In genomic region chr10:27709304-27709703, GRCh38 we compare ENCODE assay signal across 17 cellular contexts. TPM values are rescaled to one million over a fixed set of nuclear protein-coding genes. Genes with fewer than 3 reads are reported as not detected.
DNase-seq lines count a peak whose midpoint lies in the region; TF ChIP-seq lines count a peak whose summit lies in the region.
"Had no signal": no experiment of that assay in that cellular context is flagged by ENCODE, and none has a peak within 500 bp of the region (broad histone marks: within the 10 kb centered on the region; RNA-seq: fewer than 3 reads in every experiment).

No MANE protein-coding gene starts in this region.

- H3K27me3 ChIP-seq in Peyer's patch: no peaks in the 10 kb centered on the region

- H3K27me3 Mint-ChIP-seq in neural crest cell (ENCODE audit: low read depth): no peaks in the 10 kb centered on the region

- no peak overlapping the region for H3K27ac ChIP-seq in epithelial cell of prostate
- no peak overlapping the region for H3K27ac ChIP-seq in Peyer's patch

- H3K4me3 Mint-ChIP-seq in neural crest cell: no peak overlapping the region
- H3K4me3 Mint-ChIP-seq: CD4-positive, alpha-beta memory T cell; GM23338; H9 had no signal

- H3K9me3 Mint-ChIP-seq in neural crest cell: no peaks in the 10 kb centered on the region
- H3K9me3 Mint-ChIP-seq: CD4-positive, alpha-beta memory T cell; GM23338; H9 had no signal

- H3K4me1 ChIP-seq in Peyer's patch: no peaks in the 10 kb centered on the region

- DNase-seq in LNCaP clone FGC (ENCODE audit: low read depth) (peak; percentile 64), epithelial cell of prostate (ENCODE audit: low read depth, low spot score) (peak; percentile 12), neural crest cell (ENCODE audit: low read depth, low spot score) (no peak), NCI-H2227 (lab: John Stamatoyannopoulos, UW; ENCODE audit: unreplicated experiment) (no peak), Peyer's patch (no peak)
- no peak for DNase-seq in effector CD8-positive, alpha-beta T cell (lab: John Stamatoyannopoulos, UW)
- DNase-seq: C1 segment of cervical spinal cord; Calu3; CD4-positive, alpha-beta memory T cell; COR-L47; DMS53; DMS79 treated with DMSO at 0.1 percent for 48 hours; GF-D8; H9 had no signal

- H3K27ac Mint-ChIP-seq in neural crest cell (ENCODE audit: unreplicated experiment): peak overlapping the region; percentile 6
- H3K27ac Mint-ChIP-seq: CD4-positive, alpha-beta memory T cell; GM23338; H9 had no signal

- no peak for TF ChIP-seq POLR2A in Peyer's patch (IDR thresholded peaks at IDR 0.05)

- H3K4me3 ChIP-seq in LNCaP clone FGC (ENCODE audit: low read depth, low read length): no peak overlapping the region
- H3K4me3 ChIP-seq in Peyer's patch: no peak overlapping the region
- H3K4me3 ChIP-seq: GM23338 had no signal

- H3K36me3 ChIP-seq in Peyer's patch: no peaks in the 10 kb centered on the region

- no peaks in the 10 kb centered on the region for H3K36me3 Mint-ChIP-seq in neural crest cell (ENCODE audit: low read depth)
- H3K36me3 Mint-ChIP-seq: CD4-positive, alpha-beta memory T cell had no signal

- H3K4me1 Mint-ChIP-seq in neural crest cell: peaks cover 7% of the 10 kb centered on the region
- H3K4me1 Mint-ChIP-seq: GM23338, H9 had no signal

- no peaks in the 10 kb centered on the region for H3K9me3 ChIP-seq in Peyer's patch

- TF ChIP-seq CTCF in LNCaP clone FGC (IDR thresholded peaks at IDR 0.05; ENCODE audit: control insufficient read depth, extremely low read depth, insufficient read depth) (no peak), neural crest cell (conservative IDR thresholded peaks at IDR 0.05) (no peak), Peyer's patch (IDR thresholded peaks at IDR 0.05) (no peak)

RNA-seq across cellular contexts. Expression of gene MKX, which starts 36.3 kb away (rescaled TPM):
- total RNA-seq in neural crest cell (0.30 TPM in 1 of 2 replicates, not detected in the other), Peyer's patch (under 1 TPM in 2 of 4 donors, not detected in 2; 0.28 to 0.94 TPM)
- total RNA-seq: CD4-positive, alpha-beta memory T cell; G401; H4 had no signal

Comparison
In these comparisons a context has a peak if more than half of its experiments do, and no peak if none do; other contexts are left out.
1. DNase-seq: peak in LNCaP clone FGC (single experiment) and epithelial cell of prostate (single experiment); none in neural crest cell (single experiment), NCI-H2227 (single experiment), effector CD8-positive, alpha-beta T cell (single experiment) and Peyer's patch (0 of 3).